In the genomic region with DNA sequence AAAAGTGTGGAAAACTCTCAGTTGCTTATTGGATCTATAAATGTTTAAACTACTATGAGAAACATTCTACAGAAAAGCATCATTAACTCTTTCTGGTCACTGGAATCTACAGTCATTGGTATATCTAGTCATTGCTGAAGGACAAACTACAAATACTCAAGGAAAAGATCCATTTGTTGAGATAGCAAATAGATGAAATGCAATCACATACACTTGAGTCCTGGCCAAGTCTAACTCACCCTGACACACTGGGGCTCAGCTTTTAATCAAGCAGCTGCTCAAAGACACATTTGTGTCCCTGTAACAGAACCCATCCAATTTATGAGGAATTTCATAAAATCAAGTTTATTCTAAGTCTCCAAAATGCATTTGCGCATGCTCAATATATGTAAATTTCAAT, we compare ENCODE assay signal across 2 cellular contexts.
TF ChIP-seq lines count a peak whose summit lies in the region.

No MANE protein-coding gene starts in this region.

TF ChIP-seq in SK-N-SH, 30 proteins besides CTCF, POLR2A, EP300 and RAD21 (continued from another document):
- TF ChIP-seq, protein P1, sequence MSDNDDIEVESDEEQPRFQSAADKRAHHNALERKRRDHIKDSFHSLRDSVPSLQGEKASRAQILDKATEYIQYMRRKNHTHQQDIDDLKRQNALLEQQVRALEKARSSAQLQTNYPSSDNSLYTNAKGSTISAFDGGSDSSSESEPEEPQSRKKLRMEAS (IDR thresholded peaks at IDR 0.05; ENCODE audit: low read depth), result no peak
- TF ChIP-seq SIN3A (IDR thresholded peaks at IDR 0.05; ENCODE audit: borderline replicate concordance, low read depth, low read length), result no peak
- TF ChIP-seq GABPA (IDR thresholded peaks at IDR 0.05; ENCODE audit: low read depth), result no peak
- TF ChIP-seq RXRA (IDR thresholded peaks at IDR 0.05; ENCODE audit: borderline replicate concordance, low read depth), result no peak
- TF ChIP-seq YY1 (IDR thresholded peaks at IDR 0.05; ENCODE audit: low read depth), result no peak

TF ChIP-seq in SK-N-SH treated with all-trans-retinoic acid at 6 μM for 48 hours, 23 proteins besides CTCF, POLR2A, EP300 and RAD21 (continued from another document):
- TF ChIP-seq, protein P2, sequence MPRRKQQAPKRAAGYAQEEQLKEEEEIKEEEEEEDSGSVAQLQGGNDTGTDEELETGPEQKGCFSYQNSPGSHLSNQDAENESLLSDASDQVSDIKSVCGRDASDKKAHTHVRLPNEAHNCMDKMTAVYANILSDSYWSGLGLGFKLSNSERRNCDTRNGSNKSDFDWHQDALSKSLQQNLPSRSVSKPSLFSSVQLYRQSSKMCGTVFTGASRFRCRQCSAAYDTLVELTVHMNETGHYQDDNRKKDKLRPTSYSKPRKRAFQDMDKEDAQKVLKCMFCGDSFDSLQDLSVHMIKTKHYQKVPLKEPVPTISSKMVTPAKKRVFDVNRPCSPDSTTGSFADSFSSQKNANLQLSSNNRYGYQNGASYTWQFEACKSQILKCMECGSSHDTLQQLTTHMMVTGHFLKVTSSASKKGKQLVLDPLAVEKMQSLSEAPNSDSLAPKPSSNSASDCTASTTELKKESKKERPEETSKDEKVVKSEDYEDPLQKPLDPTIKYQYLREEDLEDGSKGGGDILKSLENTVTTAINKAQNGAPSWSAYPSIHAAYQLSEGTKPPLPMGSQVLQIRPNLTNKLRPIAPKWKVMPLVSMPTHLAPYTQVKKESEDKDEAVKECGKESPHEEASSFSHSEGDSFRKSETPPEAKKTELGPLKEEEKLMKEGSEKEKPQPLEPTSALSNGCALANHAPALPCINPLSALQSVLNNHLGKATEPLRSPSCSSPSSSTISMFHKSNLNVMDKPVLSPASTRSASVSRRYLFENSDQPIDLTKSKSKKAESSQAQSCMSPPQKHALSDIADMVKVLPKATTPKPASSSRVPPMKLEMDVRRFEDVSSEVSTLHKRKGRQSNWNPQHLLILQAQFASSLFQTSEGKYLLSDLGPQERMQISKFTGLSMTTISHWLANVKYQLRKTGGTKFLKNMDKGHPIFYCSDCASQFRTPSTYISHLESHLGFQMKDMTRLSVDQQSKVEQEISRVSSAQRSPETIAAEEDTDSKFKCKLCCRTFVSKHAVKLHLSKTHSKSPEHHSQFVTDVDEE (CRISPR knock-in tag; IDR thresholded peaks at IDR 0.05), result no peak
- no peak for TF ChIP-seq GLIS3 (CRISPR knock-in tag; IDR thresholded peaks at IDR 0.05)
- TF ChIP-seq, protein P3, sequence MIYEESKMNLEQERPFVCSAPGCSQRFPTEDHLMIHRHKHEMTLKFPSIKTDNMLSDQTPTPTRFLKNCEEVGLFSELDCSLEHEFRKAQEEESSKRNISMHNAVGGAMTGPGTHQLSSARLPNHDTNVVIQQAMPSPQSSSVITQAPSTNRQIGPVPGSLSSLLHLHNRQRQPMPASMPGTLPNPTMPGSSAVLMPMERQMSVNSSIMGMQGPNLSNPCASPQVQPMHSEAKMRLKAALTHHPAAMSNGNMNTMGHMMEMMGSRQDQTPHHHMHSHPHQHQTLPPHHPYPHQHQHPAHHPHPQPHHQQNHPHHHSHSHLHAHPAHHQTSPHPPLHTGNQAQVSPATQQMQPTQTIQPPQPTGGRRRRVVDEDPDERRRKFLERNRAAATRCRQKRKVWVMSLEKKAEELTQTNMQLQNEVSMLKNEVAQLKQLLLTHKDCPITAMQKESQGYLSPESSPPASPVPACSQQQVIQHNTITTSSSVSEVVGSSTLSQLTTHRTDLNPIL (CRISPR knock-in tag; IDR thresholded peaks at IDR 0.05; ENCODE audit: low read depth), result no peak
- no peak for TF ChIP-seq ZNF70 (CRISPR knock-in tag; IDR thresholded peaks at IDR 0.05)
- TF ChIP-seq, protein P4, sequence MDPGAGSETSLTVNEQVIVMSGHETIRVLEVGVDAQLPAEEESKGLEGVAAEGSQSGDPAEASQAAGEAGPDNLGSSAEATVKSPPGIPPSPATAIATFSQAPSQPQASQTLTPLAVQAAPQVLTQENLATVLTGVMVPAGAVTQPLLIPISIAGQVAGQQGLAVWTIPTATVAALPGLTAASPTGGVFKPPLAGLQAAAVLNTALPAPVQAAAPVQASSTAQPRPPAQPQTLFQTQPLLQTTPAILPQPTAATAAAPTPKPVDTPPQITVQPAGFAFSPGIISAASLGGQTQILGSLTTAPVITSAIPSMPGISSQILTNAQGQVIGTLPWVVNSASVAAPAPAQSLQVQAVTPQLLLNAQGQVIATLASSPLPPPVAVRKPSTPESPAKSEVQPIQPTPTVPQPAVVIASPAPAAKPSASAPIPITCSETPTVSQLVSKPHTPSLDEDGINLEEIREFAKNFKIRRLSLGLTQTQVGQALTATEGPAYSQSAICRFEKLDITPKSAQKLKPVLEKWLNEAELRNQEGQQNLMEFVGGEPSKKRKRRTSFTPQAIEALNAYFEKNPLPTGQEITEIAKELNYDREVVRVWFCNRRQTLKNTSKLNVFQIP (CRISPR knock-in tag; IDR thresholded peaks at IDR 0.05; ENCODE audit: borderline replicate concordance, low read depth), result no peak
- TF ChIP-seq ZC3H10 (CRISPR knock-in tag; IDR thresholded peaks at IDR 0.05), result no peak
- TF ChIP-seq TCF4 (CRISPR knock-in tag; IDR thresholded peaks at IDR 0.05; ENCODE audit: borderline replicate concordance), result no peak
- TF ChIP-seq ESRRG (CRISPR knock-in tag; IDR thresholded peaks at IDR 0.05), result no peak
